10 cellular contexts compared by ENCODE assay signal in genomic region chr16:54936086-54936978, GRCh38. TPM values are rescaled to one million over a fixed set of nuclear protein-coding genes. Genes with fewer than 3 reads are reported as not detected.
A peak's percentile ranks its signal among the peaks of the same experiment; 100 is the strongest.
DNase-seq lines count a peak whose midpoint lies in the region; ATAC-seq lines count a peak whose summit lies in the region.
"Had no signal": no experiment of that assay in that cellular context is flagged by ENCODE, and none has a peak within 500 bp of the region (broad histone marks: within the 10 kb centered on the region; RNA-seq: fewer than 3 reads in every experiment).

No MANE protein-coding gene starts in this region.

- H3K27ac ChIP-seq in iPS-18a (ENCODE audit: low read length) (no peak overlapping the region), skin epidermis (peak overlapping the region; percentile 28 to 96 (median 89))
- H3K27ac ChIP-seq: SJCRH30 had no signal

- H3K27ac Mint-ChIP-seq in activated naive CD8-positive, alpha-beta T cell treated with anti-CD3 and anti-CD28 coated beads for 36 hours: peak overlapping the region; percentile 31

- H3K36me3 ChIP-seq in iPS-18a (ENCODE audit: control insufficient read depth, low read depth, low read length): no peaks in the 10 kb centered on the region

- no peak for ATAC-seq in GM21381 (IDR thresholded peaks at IDR 0.05; ENCODE audit: unreplicated experiment)
- ATAC-seq in GM18909 (IDR thresholded peaks at IDR 0.05; ENCODE audit: poor library complexity, unreplicated experiment): no peak

- peaks cover 96% of the 10 kb centered on the region for H3K27me3 Mint-ChIP-seq in activated naive CD8-positive, alpha-beta T cell treated with anti-CD3 and anti-CD28 coated beads for 36 hours

- peaks cover 5% of the 10 kb centered on the region for H3K9me3 Mint-ChIP-seq in activated naive CD8-positive, alpha-beta T cell treated with anti-CD3 and anti-CD28 coated beads for 36 hours

- peaks cover 17% of the 10 kb centered on the region for H3K4me1 Mint-ChIP-seq in activated naive CD8-positive, alpha-beta T cell treated with anti-CD3 and anti-CD28 coated beads for 36 hours

- H3K9ac ChIP-seq in iPS-18a (ENCODE audit: low read length): no peak overlapping the region

- no peak overlapping the region for H3K4me3 Mint-ChIP-seq in activated naive CD8-positive, alpha-beta T cell treated with anti-CD3 and anti-CD28 coated beads for 36 hours

- DNase-seq in SKM-1 treated with dmso at 0.1 percent for 144 hours (lab: John Stamatoyannopoulos, UW; ENCODE audit: unreplicated experiment) (peak; percentile 15), SKM-1 (lab: John Stamatoyannopoulos, UW; ENCODE audit: unreplicated experiment) (no peak), NAMALWA (ENCODE audit: low spot score) (no peak)
- DNase-seq in activated naive CD8-positive, alpha-beta T cell treated with anti-CD3 and anti-CD28 coated beads for 36 hours: no peak
- DNase-seq: SJCRH30 had no signal

- H3K4me1 ChIP-seq in iPS-18a (ENCODE audit: control insufficient read depth, low read depth, low read length): peaks cover 49% of the 10 kb centered on the region
- H3K4me1 ChIP-seq: HAP-1, SJCRH30 had no signal

- H3K36me3 Mint-ChIP-seq in activated naive CD8-positive, alpha-beta T cell treated with anti-CD3 and anti-CD28 coated beads for 36 hours: peaks cover 6% of the 10 kb centered on the region

- H3K9me3 ChIP-seq in iPS-18a (ENCODE audit: control insufficient read depth, low read depth, low read length): no peaks in the 10 kb centered on the region
- H3K9me3 ChIP-seq: HAP-1, SJCRH30 had no signal

- H3K27me3 ChIP-seq in iPS-18a (ENCODE audit: control insufficient read depth, insufficient read depth, low read length): peaks cover 100% of the 10 kb centered on the region
- H3K27me3 ChIP-seq: SJCRH30 had no signal

- H3K4me3 ChIP-seq in iPS-18a (ENCODE audit: low read length) (peak overlapping the region; percentile 64), skin epidermis (peak overlapping the region; percentile 20 to 80 (median 49))
- H3K4me3 ChIP-seq: HAP-1, SJCRH30 had no signal

RNA-seq across cellular contexts. Expression of gene IRX5, which starts 5.7 kb away (rescaled TPM):
- not detected for total RNA-seq in activated naive CD8-positive, alpha-beta T cell treated with anti-CD3 and anti-CD28 coated beads for 36 hours
